ENCODE assay signal across 8 cellular contexts in the genomic region with DNA sequence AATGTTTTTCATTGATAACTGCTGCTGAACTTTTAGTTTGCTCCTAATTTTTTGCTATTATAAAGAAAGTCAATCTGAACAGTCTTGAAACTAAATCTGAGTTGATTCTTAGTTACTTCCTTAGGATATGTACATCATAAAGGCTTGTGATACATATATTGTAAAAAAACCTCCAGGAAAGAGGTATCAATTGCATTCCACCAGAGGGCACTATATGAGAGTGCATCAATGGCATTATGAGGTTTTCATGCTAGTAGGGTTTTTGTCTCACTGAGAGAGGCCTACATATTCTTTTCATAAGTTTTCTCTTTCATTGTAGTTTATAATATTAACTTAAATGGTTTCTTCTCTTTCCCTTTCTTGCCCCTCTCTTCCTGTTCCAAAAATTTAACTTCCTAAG. TPM values are rescaled to one million over a fixed set of nuclear protein-coding genes. Genes with fewer than 3 reads are reported as not detected.
A peak's percentile ranks its signal among the peaks of the same experiment; 100 is the strongest.
DNase-seq lines count a peak whose midpoint lies in the region; ATAC-seq and TF ChIP-seq lines count a peak whose summit lies in the region.

No MANE protein-coding gene starts in this region.

- H3K36me3 ChIP-seq in HCT116 (ENCODE audit: control insufficient read depth in 1 of 2, insufficient read depth in 2 of 2, low read length in 2 of 2), result peaks cover 0 to 9% of the 10 kb centered on the region in 2 experiments; a peak in 2 of 4 replicates
- peaks cover 67% of the 10 kb centered on the region for H3K36me3 ChIP-seq in SK-N-MC (ENCODE audit: insufficient read depth, low read length)

- no peaks in the 10 kb centered on the region for H3K9me3 ChIP-seq in HCT116 (ENCODE audit: control insufficient read depth in 1 of 2, insufficient read depth in 1 of 2, low read depth in 1 of 2, low read length in 2 of 2)
- H3K9me3 ChIP-seq in SK-N-MC (ENCODE audit: low read depth, low read length), result no peaks in the 10 kb centered on the region

- CTCF ChIA-PET in HCT116 (lab: Charles Lee), result no interaction called here

- peak; percentile 61; the same call in 1 of the 2 replicates for ATAC-seq in HCT116
- ATAC-seq in HG03457 (IDR thresholded peaks at IDR 0.05; ENCODE audit: unreplicated experiment), result no peak
- no peak for ATAC-seq in GM21515 (IDR thresholded peaks at IDR 0.05; ENCODE audit: unreplicated experiment)
- ATAC-seq in HG02588 (IDR thresholded peaks at IDR 0.05; ENCODE audit: unreplicated experiment), result no peak

- H2AFZ ChIP-seq in HCT116 (ENCODE audit: low read depth, low read length, poor library complexity, severe bottlenecking), result no peak overlapping the region

- no peaks in the 10 kb centered on the region for H3K27me3 ChIP-seq in HCT116 (ENCODE audit: insufficient read depth, low read length)

- no peak overlapping the region for H3K27ac ChIP-seq in HCT116 (ENCODE audit: low read depth, low read length)
- H3K27ac ChIP-seq in SK-N-MC, result no peak overlapping the region

- peak; percentile 42 for DNase-seq in DMS53 treated with DMSO at 0.1 percent for 48 hours (lab: John Stamatoyannopoulos, UW; ENCODE audit: unreplicated experiment)
- DNase-seq in HCT116 (ENCODE audit: low read depth, low spot score), result peak; percentile 10
- DNase-seq in SK-N-MC (ENCODE audit: low read depth, low spot score), result peak; percentile 10
- peak; percentile 30 for DNase-seq in iPS-NIHi11 (ENCODE audit: low spot score)
- no peak for DNase-seq in amygdala (lab: John Stamatoyannopoulos, UW)

- no TSS peak for BruUV-seq in HCT116 (replicated peaks; lab: Mats Ljungman, UMichigan)

- no peak for TF ChIP-seq POLR2A in HCT116 (IDR thresholded peaks at IDR 0.05; ENCODE audit: borderline replicate concordance, extremely low read depth, insufficient read depth, insufficient read length)

- intact Hi-C loops in HCT116 (cut with micrococcal nuclease), result loop anchor here (1.0 kb wide), 1 partner anchor 193 kb away; no protein-coding TSS in a partner anchor

- no peak overlapping the region for H3K9ac ChIP-seq in HCT116 (ENCODE audit: low read length)
- H3K9ac ChIP-seq in SK-N-MC (ENCODE audit: insufficient read length), result no peak overlapping the region

- peak; percentile 63 for TF ChIP-seq RAD21 in HCT116 (IDR thresholded peaks at IDR 0.05; ENCODE audit: low read depth)

- POLR2A ChIA-PET in HCT116 (lab: Charles Lee), result no interaction called here

- H4K20me1 ChIP-seq in HCT116 (ENCODE audit: insufficient read depth), result no peaks in the 10 kb centered on the region

- no peaks in the 10 kb centered on the region for H3K9me2 ChIP-seq in HCT116 (ENCODE audit: insufficient read depth)

- H3K79me2 ChIP-seq in HCT116 (ENCODE audit: insufficient read depth, low read length), result no peaks in the 10 kb centered on the region

- peak; percentile 37 to 68 (median 61); a peak in 5 of 6 replicates for TF ChIP-seq CTCF in HCT116 (IDR thresholded peaks at IDR 0.05 in 2 of 3, conservative IDR thresholded peaks at IDR 0.05 in 1 of 3; ENCODE audit: borderline replicate concordance in 1 of 3, insufficient read depth in 1 of 3, low read depth in 2 of 3, low read length in 2 of 3)

- H3K4me3 ChIP-seq in HCT116 (replicated peaks in 1 of 2; ENCODE audit: low read depth in 1 of 2, low read length in 2 of 2), result no peak overlapping the region
- no peak overlapping the region for H3K4me3 ChIP-seq in SK-N-MC

- RAD21 ChIA-PET in HCT116 (lab: Charles Lee; ENCODE audit: low non-redundant PET in 1 of 2, low total read pairs in 2 of 2, uncharacterized antibody in 2 of 2, unreplicated experiment in 2 of 2), result no interaction called here

- H3K4me2 ChIP-seq in HCT116 (ENCODE audit: low read length), result no peak overlapping the region

- no peaks in the 10 kb centered on the region for H3K4me1 ChIP-seq in HCT116 (ENCODE audit: control insufficient read depth in 1 of 2, insufficient read depth in 2 of 2, low read length in 2 of 2)

TF ChIP-seq in HCT116, 20 proteins besides CTCF, POLR2A, EP300 and RAD21:
- TF ChIP-seq ZFX (IDR thresholded peaks at IDR 0.05), result no peak
- TF ChIP-seq EGR1 (IDR thresholded peaks at IDR 0.05; ENCODE audit: low read depth), result no peak
- no peak for TF ChIP-seq ZNF274 (IDR thresholded peaks at IDR 0.05; ENCODE audit: low read depth, low read length)
- no peak for TF ChIP-seq EZH2phosphoT487 (IDR thresholded peaks at IDR 0.05; ENCODE audit: borderline replicate concordance)
- TF ChIP-seq TCF7L2 (IDR thresholded peaks at IDR 0.05; ENCODE audit: borderline replicate concordance, extremely low read depth, insufficient read depth, insufficient read length), result no peak
- TF ChIP-seq FOSL1 (IDR thresholded peaks at IDR 0.05; ENCODE audit: low read depth), result no peak
- no peak for TF ChIP-seq CBX3 (IDR thresholded peaks at IDR 0.05; ENCODE audit: low read depth)
- no peak for TF ChIP-seq SRF (IDR thresholded peaks at IDR 0.05; ENCODE audit: low read depth)
- no peak for TF ChIP-seq POLR2AphosphoS5 (IDR thresholded peaks at IDR 0.05; ENCODE audit: low read depth, low read length)
- TF ChIP-seq CEBPB (IDR thresholded peaks at IDR 0.05; ENCODE audit: low read depth), result no peak
- TF ChIP-seq, protein P1, sequence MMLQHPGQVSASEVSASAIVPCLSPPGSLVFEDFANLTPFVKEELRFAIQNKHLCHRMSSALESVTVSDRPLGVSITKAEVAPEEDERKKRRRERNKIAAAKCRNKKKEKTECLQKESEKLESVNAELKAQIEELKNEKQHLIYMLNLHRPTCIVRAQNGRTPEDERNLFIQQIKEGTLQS (IDR thresholded peaks at IDR 0.05), result no peak
- no peak for TF ChIP-seq JUND (IDR thresholded peaks at IDR 0.05)
- TF ChIP-seq YY1 (IDR thresholded peaks at IDR 0.05; ENCODE audit: extremely low read depth, insufficient replicate concordance, low read depth, low read length), result no peak
- no peak for TF ChIP-seq ELF1 (IDR thresholded peaks at IDR 0.05; ENCODE audit: borderline replicate concordance, low read depth)

RNA-seq across cellular contexts. Expression of a gene that starts 46.9 kb away (rescaled TPM):
- 23.5 TPM for total RNA-seq in HCT116 (2021; ENCODE audit: unreplicated experiment)
- polyA plus RNA-seq in HCT116 (2012), result 16.4 and 17.5 TPM in 2 replicates

Comparison
In these comparisons a context has a peak if more than half of its experiments do, and no peak if none do; other contexts are left out.
1. DNase-seq: peak in DMS53 treated with DMSO at 0.1 percent for 48 hours (single experiment), HCT116 (single experiment), SK-N-MC (single experiment) and iPS-NIHi11 (single experiment); none in amygdala (0 of 56).